ENCODE assay signal across 1 cellular context in genomic region chr9:135074354-135075233, GRCh38.
TF ChIP-seq lines count a peak whose summit lies in the region.

No MANE protein-coding gene starts in this region.

TF ChIP-seq in HepG2, 621 proteins besides CTCF, POLR2A, EP300 and RAD21 (continued from another document):
- no peak for TF ChIP-seq ZBTB49 (CRISPR knock-in tag; IDR thresholded peaks at IDR 0.05; ENCODE audit: borderline replicate concordance)
- no peak for TF ChIP-seq HCFC1 (IDR thresholded peaks at IDR 0.05; ENCODE audit: low read depth, low read length)
